ENCODE assay signal across 3 cellular contexts in genomic region chr3:151081082-151081481, GRCh38. TPM values are rescaled to one million over a fixed set of nuclear protein-coding genes. Genes with fewer than 3 reads are reported as not detected.
"Had no signal": no experiment of that assay in that cellular context is flagged by ENCODE, and none has a peak within 500 bp of the region (broad histone marks: within the 10 kb centered on the region; RNA-seq: fewer than 3 reads in every experiment).

No MANE protein-coding gene starts in this region.

RNA-seq across cellular contexts. Expression of gene MED12L, which starts 4.4 kb away (rescaled TPM):
- total RNA-seq: lung microvascular endothelial cell, myocyte had no signal
- polyA plus RNA-seq: naive thymus-derived CD4-positive, alpha-beta T cell had no signal
